24 cellular contexts compared by ENCODE assay signal in genomic region chr9:86443992-86444391, GRCh38.
"Had no signal": no experiment of that assay in that cellular context is flagged by ENCODE, and none has a peak within 500 bp of the region (broad histone marks: within the 10 kb centered on the region; RNA-seq: fewer than 3 reads in every experiment).

No MANE protein-coding gene starts in this region.

- H3K27ac ChIP-seq: dorsolateral prefrontal cortex, epithelial cell of prostate, foreskin keratinocyte, gastroesophageal sphincter, heart left ventricle, hepatocyte, parathyroid adenoma, right lobe of liver, stomach, testis, tibial artery, upper lobe of left lung had no signal

- H3K9me3 ChIP-seq: gastroesophageal sphincter, heart left ventricle, right lobe of liver, stomach, testis, tibial artery, upper lobe of left lung had no signal

- H2AFZ ChIP-seq: hepatocyte, parathyroid adenoma had no signal

- H3K79me2 ChIP-seq: hepatocyte, parathyroid adenoma had no signal

- H3K4me2 ChIP-seq: hepatocyte had no signal

- H3K4me1 ChIP-seq: foreskin keratinocyte, heart left ventricle, parathyroid adenoma, right lobe of liver, testis, tibial artery, upper lobe of left lung had no signal

- DNase-seq: central memory CD4-positive, alpha-beta T cell; dorsolateral prefrontal cortex; effector CD4-positive, alpha-beta T cell; foreskin keratinocyte; heart left ventricle; midbrain; naive thymus-derived CD8-positive, alpha-beta T cell; right lobe of liver; small intestine; stimulated activated CD4-positive, alpha-beta T cell treated with anti-CD3 and anti-CD28 coated beads, Interleukin-15, amount 100 ng/mL, for 24 hours; stimulated activated CD4-positive, alpha-beta T cell treated with anti-CD3 and anti-CD28 coated beads, Interleukin-4, amount 100 ng/mL, for 1 hour; stimulated activated CD8-positive, alpha-beta memory T cell treated with anti-CD3 and anti-CD28 coated beads, Interleukin-4, amount 100 ng/mL, for 48 hours; stimulated activated naive CD4-positive, alpha-beta T cell; stomach; testis; tibial artery; upper lobe of left lung had no signal

- H3K9ac ChIP-seq: parathyroid adenoma had no signal

- H3K36me3 ChIP-seq: gastroesophageal sphincter, heart left ventricle, right lobe of liver, stomach, tibial artery, upper lobe of left lung had no signal

- H3K27me3 ChIP-seq: foreskin keratinocyte, gastroesophageal sphincter, hepatocyte, right lobe of liver, stomach, testis, tibial artery, upper lobe of left lung had no signal

- ATAC-seq: esophagus mucosa; foreskin keratinocyte; gastroesophageal sphincter; heart left ventricle; left lobe of liver; naive thymus-derived CD8-positive, alpha-beta T cell; right lobe of liver had no signal

- H3K4me3 ChIP-seq: dorsolateral prefrontal cortex, gastroesophageal sphincter, heart left ventricle, hepatocyte, lung, right lobe of liver, stomach, testis, tibial artery, upper lobe of left lung had no signal
